In genomic region chr15:74783072-74783807, GRCh38 we compare ENCODE assay signal across 1 cellular context.
TF ChIP-seq lines count a peak whose summit lies in the region.

No MANE protein-coding gene starts in this region.

TF ChIP-seq in HepG2, 621 proteins besides CTCF, POLR2A, EP300 and RAD21 (continues in another document):
- TF ChIP-seq ZNF326 (CRISPR knock-in tag; IDR thresholded peaks at IDR 0.05; ENCODE audit: borderline replicate concordance) (no peak), ZNF652 (CRISPR knock-in tag; IDR thresholded peaks at IDR 0.05; ENCODE audit: borderline replicate concordance, low read depth) (no peak), USF2 (IDR thresholded peaks at IDR 0.05; ENCODE audit: low read depth, low read length) (no peak), USF2 (CRISPR knock-in tag; IDR thresholded peaks at IDR 0.05; ENCODE audit: borderline replicate concordance) (no peak), ZNF101 (CRISPR knock-in tag; IDR thresholded peaks at IDR 0.05; ENCODE audit: borderline replicate concordance, low read depth) (no peak), HHEX (CRISPR knock-in tag; IDR thresholded peaks at IDR 0.05) (no peak), ZNF512 (CRISPR knock-in tag; IDR thresholded peaks at IDR 0.05) (no peak), ARID3A (IDR thresholded peaks at IDR 0.05; ENCODE audit: low read depth, low read length) (no peak), ZBTB8A (CRISPR knock-in tag; IDR thresholded peaks at IDR 0.05; ENCODE audit: borderline replicate concordance, low read depth) (no peak), ZNF614 (CRISPR knock-in tag; IDR thresholded peaks at IDR 0.05; ENCODE audit: borderline replicate concordance) (no peak), BRD4 (CRISPR knock-in tag; IDR thresholded peaks at IDR 0.05) (no peak), ZNF138 (CRISPR knock-in tag; IDR thresholded peaks at IDR 0.05; ENCODE audit: low read depth) (no peak), RAD51 (IDR thresholded peaks at IDR 0.05; ENCODE audit: borderline replicate concordance) (no peak), NCOA2 (CRISPR knock-in tag; IDR thresholded peaks at IDR 0.05) (no peak), ZNF432 (CRISPR knock-in tag; IDR thresholded peaks at IDR 0.05; ENCODE audit: borderline replicate concordance) (no peak), DMAP1 (CRISPR knock-in tag; IDR thresholded peaks at IDR 0.05) (peak; percentile 54; the same call in 1 of the 2 replicates), CHD2 (IDR thresholded peaks at IDR 0.05; ENCODE audit: low read depth, low read length) (no peak), TGIF2 (CRISPR knock-in tag; IDR thresholded peaks at IDR 0.05) (no peak; the same call in 1 of the 2 replicates), RXRB (CRISPR knock-in tag; IDR thresholded peaks at IDR 0.05; ENCODE audit: borderline replicate concordance) (peak; percentile 35), SMC3 (IDR thresholded peaks at IDR 0.05; ENCODE audit: low read length) (no peak), SAP130 (CRISPR knock-in tag; IDR thresholded peaks at IDR 0.05; ENCODE audit: low read depth) (peak; percentile 85), TCF7L2 (IDR thresholded peaks at IDR 0.05; ENCODE audit: low read depth, low read length) (no peak), PLRG1 (conservative IDR thresholded peaks at IDR 0.05) (no peak), ZSCAN21 (CRISPR knock-in tag; IDR thresholded peaks at IDR 0.05; ENCODE audit: borderline replicate concordance) (no peak), HDAC6 (IDR thresholded peaks at IDR 0.05; ENCODE audit: low read depth, low read length) (no peak), ZNF501 (CRISPR knock-in tag; IDR thresholded peaks at IDR 0.05) (peak; percentile 88; the same call in 1 of the 2 replicates), STAG1 (CRISPR knock-in tag; IDR thresholded peaks at IDR 0.05) (0 out of 2 replicates have a peak, but pooled peaks have one; percentile 2), ISX (CRISPR knock-in tag; conservative IDR thresholded peaks at IDR 0.05) (no peak), ZNF775 (CRISPR knock-in tag; IDR thresholded peaks at IDR 0.05; ENCODE audit: borderline replicate concordance) (no peak), ZNF382 (CRISPR knock-in tag; IDR thresholded peaks at IDR 0.05; ENCODE audit: borderline replicate concordance) (no peak), TOPORS (CRISPR knock-in tag; IDR thresholded peaks at IDR 0.05) (no peak), POGZ (CRISPR knock-in tag; IDR thresholded peaks at IDR 0.05) (no peak), CREB3 (CRISPR knock-in tag; IDR thresholded peaks at IDR 0.05) (no peak), NR1H2 (CRISPR knock-in tag; IDR thresholded peaks at IDR 0.05; ENCODE audit: borderline replicate concordance, low read depth) (no peak), ZNF570 (CRISPR knock-in tag; IDR thresholded peaks at IDR 0.05; ENCODE audit: borderline replicate concordance) (no peak), TCF12 (IDR thresholded peaks at IDR 0.05) (no peak), TCF12 (CRISPR knock-in tag; IDR thresholded peaks at IDR 0.05) (no peak), KIAA2018 (CRISPR knock-in tag; IDR thresholded peaks at IDR 0.05; ENCODE audit: borderline replicate concordance) (no peak), KLF9 (CRISPR knock-in tag; IDR thresholded peaks at IDR 0.05; ENCODE audit: low read depth) (no peak), ATF5 (CRISPR knock-in tag; IDR thresholded peaks at IDR 0.05; ENCODE audit: low read depth) (no peak), PHF21A (CRISPR knock-in tag; IDR thresholded peaks at IDR 0.05) (no peak), PHB2 (IDR thresholded peaks at IDR 0.05; ENCODE audit: partially characterized antibody) (no peak), ZNF605 (CRISPR knock-in tag; IDR thresholded peaks at IDR 0.05) (no peak; the same call in 1 of the 2 replicates), MLLT10 (CRISPR knock-in tag; IDR thresholded peaks at IDR 0.05) (no peak; the same call in 1 of the 2 replicates), DDIT3 (CRISPR knock-in tag; IDR thresholded peaks at IDR 0.05) (no peak), PPARG (CRISPR knock-in tag; conservative IDR thresholded peaks at IDR 0.05) (no peak; the same call in 1 of the 2 replicates), GPBP1L1 (CRISPR knock-in tag; IDR thresholded peaks at IDR 0.05) (no peak), MIER3 (CRISPR knock-in tag; IDR thresholded peaks at IDR 0.05; ENCODE audit: borderline replicate concordance) (no peak), KDM1A (CRISPR knock-in tag; IDR thresholded peaks at IDR 0.05) (no peak), HMGA1 (CRISPR knock-in tag; conservative IDR thresholded peaks at IDR 0.05) (no peak), ZNF253 (CRISPR knock-in tag; IDR thresholded peaks at IDR 0.05; ENCODE audit: borderline replicate concordance) (no peak), ZBTB14 (CRISPR knock-in tag; IDR thresholded peaks at IDR 0.05) (no peak), MIER2 (CRISPR knock-in tag; IDR thresholded peaks at IDR 0.05) (no peak), ZNF576 (CRISPR knock-in tag; IDR thresholded peaks at IDR 0.05) (no peak)
